Comparison of ENCODE assay signal across 9 cellular contexts in the genomic region with DNA sequence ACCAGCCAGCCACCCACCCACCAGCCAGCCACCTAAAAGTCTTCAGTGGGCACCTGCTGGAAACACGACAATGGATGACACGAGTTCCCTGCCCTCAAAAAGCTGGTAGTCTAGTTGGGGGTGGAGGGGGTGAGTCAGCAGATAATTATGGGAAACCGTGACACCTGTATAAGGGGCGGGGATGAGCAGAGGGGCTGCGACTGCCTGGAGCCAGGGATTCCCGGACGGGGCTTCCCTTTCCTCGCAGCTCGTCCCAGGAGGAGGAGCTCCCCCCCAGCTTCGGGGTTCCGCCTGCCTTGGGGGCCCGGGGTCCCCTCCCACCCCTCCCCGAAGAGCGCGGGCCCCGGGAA. TPM values are rescaled to one million over a fixed set of nuclear protein-coding genes. Genes with fewer than 3 reads are reported as not detected.
DNase-seq lines count a peak whose midpoint lies in the region; ATAC-seq and TF ChIP-seq lines count a peak whose summit lies in the region.
"Had no signal": no experiment of that assay in that cellular context is flagged by ENCODE, and none has a peak within 500 bp of the region (broad histone marks: within the 10 kb centered on the region; RNA-seq: fewer than 3 reads in every experiment).

No MANE protein-coding gene starts in this region.

- no peak overlapping the region for H3K27ac Mint-ChIP-seq in endodermal cell

- no peak overlapping the region for H3K9ac ChIP-seq in endodermal cell (ENCODE audit: extremely low read depth, low read length, poor library complexity, severe bottlenecking)
- no peak overlapping the region for H3K9ac ChIP-seq in skeletal muscle tissue (ENCODE audit: low read depth in 1 of 3, low read length in 3 of 3)

- H3K4me1 ChIP-seq in endodermal cell (ENCODE audit: control insufficient read depth, insufficient read depth, low read length) (no peaks in the 10 kb centered on the region), skeletal muscle tissue (ENCODE audit: control insufficient read depth in 3 of 3, insufficient read depth in 3 of 3, low read length in 3 of 3) (peaks cover 20 to 28% (median 22%) of the 10 kb centered on the region in 3 donors)

- peaks cover 17% of the 10 kb centered on the region for H3K4me1 Mint-ChIP-seq in endodermal cell

- no peaks in the 10 kb centered on the region for H3K36me3 Mint-ChIP-seq in endodermal cell (ENCODE audit: low read depth)

- H3K36me3 ChIP-seq in endodermal cell (ENCODE audit: control insufficient read depth, insufficient read depth, low read length) (no peaks in the 10 kb centered on the region), skeletal muscle tissue (ENCODE audit: control insufficient read depth in 3 of 3, insufficient read depth in 3 of 3, low read length in 3 of 3) (no peaks in the 10 kb centered on the region)
- H3K36me3 ChIP-seq: transverse colon had no signal

- peak; percentile 46 for DNase-seq in NCI-H146 (lab: John Stamatoyannopoulos, UW)
- no peak for DNase-seq in NCI-H146 treated with DMSO at 0.1 percent for 48 hours (lab: John Stamatoyannopoulos, UW; ENCODE audit: unreplicated experiment)
- peak; percentile 83 for DNase-seq in NCI-H2171 (lab: John Stamatoyannopoulos, UW)
- DNase-seq in endodermal cell = peak; percentile 82
- DNase-seq in left lobe of liver (ENCODE audit: low spot score) = no peak
- DNase-seq in UCSD-AML1 (lab: John Stamatoyannopoulos, UW; ENCODE audit: unreplicated experiment) = no peak

- H3K27me3 ChIP-seq in endodermal cell (ENCODE audit: control insufficient read depth, insufficient read depth, low read length, poor library complexity, severe bottlenecking) (peaks cover 93% of the 10 kb centered on the region), skeletal muscle tissue (ENCODE audit: control insufficient read depth in 3 of 3, insufficient read depth in 3 of 3, low read length in 3 of 3) (peaks cover 23 to 36% (median 29%) of the 10 kb centered on the region in 3 donors)

- H3K27ac ChIP-seq in endodermal cell (ENCODE audit: low read depth, low read length) = no peak overlapping the region
- no peak overlapping the region for H3K27ac ChIP-seq in skeletal muscle tissue (ENCODE audit: low read depth, low read length)
- H3K27ac ChIP-seq: transverse colon had no signal

- H3K27me3 Mint-ChIP-seq in endodermal cell (ENCODE audit: insufficient read depth) = peaks cover 90% of the 10 kb centered on the region

- H3K4me3 Mint-ChIP-seq in endodermal cell = peak overlapping the region; percentile 38

- ATAC-seq in GM19452 (IDR thresholded peaks at IDR 0.05; ENCODE audit: unreplicated experiment) = no peak
- no peak for ATAC-seq in left lobe of liver

- TF ChIP-seq CTCF in endodermal cell (conservative IDR thresholded peaks at IDR 0.05) = no peak

- no peaks in the 10 kb centered on the region for H3K9me3 Mint-ChIP-seq in endodermal cell

- H3K4me3 ChIP-seq in endodermal cell (ENCODE audit: low read length) = no peak overlapping the region
- peak overlapping the region in 2 of 3 donors; percentile 14 to 29 for H3K4me3 ChIP-seq in skeletal muscle tissue (ENCODE audit: low read length in 3 of 3)

- 3 to 4% methylated on average over 6 to 15 of the region's 16 CpGs for WGBS in endodermal cell (ENCODE audit: insufficient coverage in 1 of 2, insufficient read length in 1 of 2), 2 experiments

- H3K9me3 ChIP-seq in endodermal cell (ENCODE audit: control insufficient read depth, low read length) (no peaks in the 10 kb centered on the region), skeletal muscle tissue (ENCODE audit: control insufficient read depth in 3 of 3, low read length in 3 of 3) (no peaks in the 10 kb centered on the region)
- H3K9me3 ChIP-seq: transverse colon had no signal

RNA-seq across cellular contexts. Expression of a gene that starts 2.3 kb away (rescaled TPM):
- total RNA-seq in endodermal cell (1 to 10 TPM in 1 of 2 donors, under 1 TPM in 1; 0.97 to 1.5 TPM), skeletal muscle tissue (not detected), left lobe of liver (22.0 TPM)
- polyA plus RNA-seq in endodermal cell (2013, experiment 1 of 2) = 13.5 TPM
- 14.4 TPM for polyA plus RNA-seq in endodermal cell (2013, experiment 2 of 2)

RNA-seq across cellular contexts. Expression of a gene that starts 31.1 kb away (rescaled TPM):
- total RNA-seq in endodermal cell = 10 to 100 TPM; 10.6 to 13.8 TPM
- 14.6 TPM for polyA plus RNA-seq in endodermal cell (2013, experiment 1 of 2)
- polyA plus RNA-seq in endodermal cell (2013, experiment 2 of 2) = 14.1 TPM
- 15.1 TPM for total RNA-seq in skeletal muscle tissue
- 127 TPM for total RNA-seq in left lobe of liver

RNA-seq across cellular contexts. Expression of a gene that starts 57.5 kb away (rescaled TPM):
- total RNA-seq in endodermal cell = 1 to 10 TPM; 8.4 to 9.1 TPM
- 4.0 TPM for polyA plus RNA-seq in endodermal cell (2013, experiment 1 of 2)
- 2.1 TPM for polyA plus RNA-seq in endodermal cell (2013, experiment 2 of 2)
- 18.3 TPM for total RNA-seq in skeletal muscle tissue
- 115 TPM for total RNA-seq in left lobe of liver

Comparison
In these comparisons a context has a peak if more than half of its experiments do, and no peak if none do; other contexts are left out.
1. DNase-seq: peak in NCI-H146 (single experiment), NCI-H2171 (single experiment) and endodermal cell (single experiment); none in NCI-H146 treated with DMSO at 0.1 percent for 48 hours (single experiment), left lobe of liver (single experiment) and UCSD-AML1 (single experiment).